ENCODE assay signal across 9 cellular contexts in the genomic region with DNA sequence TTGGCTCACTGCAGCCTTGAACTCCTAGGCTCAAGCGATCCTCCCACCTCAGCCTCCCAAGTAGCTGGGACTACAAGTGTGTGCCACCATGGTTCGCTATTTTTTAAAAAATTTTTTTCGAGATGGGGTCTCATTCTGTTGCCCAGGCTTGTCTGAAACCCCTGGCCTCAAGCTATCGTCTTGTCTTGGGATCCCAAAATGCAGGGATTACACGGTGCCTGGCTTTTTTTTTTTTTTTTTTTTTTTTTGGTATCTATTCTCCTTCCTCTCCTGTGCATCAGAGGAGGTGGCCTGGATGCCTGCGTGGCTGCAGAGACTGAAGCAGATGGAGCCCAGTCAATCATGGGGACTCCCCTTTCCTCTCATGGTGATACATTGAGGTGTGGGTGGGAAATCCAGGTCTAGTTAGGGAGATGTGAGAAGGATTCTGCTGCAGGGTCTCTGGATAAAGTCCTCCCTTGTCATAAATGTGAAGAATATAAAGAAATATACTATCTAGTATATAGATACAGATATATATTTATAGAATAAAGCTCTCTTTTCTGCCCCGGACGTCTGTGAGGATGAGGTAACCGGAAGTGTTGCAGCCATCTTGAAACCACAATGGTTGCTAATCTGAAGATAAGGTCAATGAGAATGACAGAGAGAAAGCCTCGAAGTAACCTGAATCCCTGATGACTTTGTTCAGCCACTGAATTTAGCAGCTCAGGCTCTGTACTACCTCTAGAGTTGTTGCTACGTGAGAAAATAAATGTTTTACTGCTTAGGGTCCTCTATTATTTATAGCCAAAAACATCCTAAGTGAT. TPM values are rescaled to one million over a fixed set of nuclear protein-coding genes. Genes with fewer than 3 reads are reported as not detected.
DNase-seq lines count a peak whose midpoint lies in the region; ATAC-seq and TF ChIP-seq lines count a peak whose summit lies in the region.
"Had no signal": no experiment of that assay in that cellular context is flagged by ENCODE, and none has a peak within 500 bp of the region (broad histone marks: within the 10 kb centered on the region; RNA-seq: fewer than 3 reads in every experiment).

No MANE protein-coding gene starts in this region.

- H3K27me3 Mint-ChIP-seq in naive thymus-derived CD8-positive, alpha-beta T cell: peaks cover 0 to 2% (median 0%) of the 10 kb centered on the region in 5 donors

- H3K4me3 Mint-ChIP-seq in naive thymus-derived CD8-positive, alpha-beta T cell: no peak overlapping the region

- peak; percentile 39 for DNase-seq in T-helper 22 cell (ENCODE audit: low read depth)
- DNase-seq in naive thymus-derived CD8-positive, alpha-beta T cell: peak in 3 of 10 donors; percentile 4 to 20 (median 9)
- DNase-seq in cerebellar cortex (ENCODE audit: low spot score): no peak
- DNase-seq in left ventricle myocardium inferior: no peak
- DNase-seq in NCI-H774 (lab: John Stamatoyannopoulos, UW): no peak
- DNase-seq in head of caudate nucleus: no peak

- H3K4me3 ChIP-seq in left ventricle myocardium inferior: no peak overlapping the region

- peaks cover 10 to 14% (median 11%) of the 10 kb centered on the region in 4 donors for H3K4me1 Mint-ChIP-seq in naive thymus-derived CD8-positive, alpha-beta T cell

- POLR2A ChIA-PET in naive thymus-derived CD8-positive, alpha-beta T cell (lab: Charles Lee): no interaction called here

- H3K27ac Mint-ChIP-seq in naive thymus-derived CD8-positive, alpha-beta T cell: peak overlapping the region in 2 of 10 donors; percentile 26 to 39

- H3K27me3 ChIP-seq in left ventricle myocardium inferior (ENCODE audit: low read depth): peaks cover 13% of the 10 kb centered on the region

- H3K36me3 Mint-ChIP-seq in naive thymus-derived CD8-positive, alpha-beta T cell: no peaks in the 10 kb centered on the region

- intact Hi-C loops in left ventricle myocardium inferior (cut with micrococcal nuclease): no loop called here
- intact Hi-C loops in head of caudate nucleus (cut with DNase I): no loop called here

- no peaks in the 10 kb centered on the region for H3K9me3 ChIP-seq in left ventricle myocardium inferior (replicated peaks)

- peak; percentile 61 for ATAC-seq in GM18502 (IDR thresholded peaks at IDR 0.05; ENCODE audit: poor library complexity, unreplicated experiment)
- ATAC-seq in HG03139 (IDR thresholded peaks at IDR 0.05; ENCODE audit: unreplicated experiment): peak; percentile 41
- ATAC-seq in naive thymus-derived CD8-positive, alpha-beta T cell: peak; percentile 72 to 75
- ATAC-seq: Panc1 had no signal

- TF ChIP-seq CTCF in left ventricle myocardium inferior (IDR thresholded peaks at IDR 0.05; ENCODE audit: borderline replicate concordance): no peak

- no peaks in the 10 kb centered on the region for H3K4me1 ChIP-seq in left ventricle myocardium inferior

- H3K36me3 ChIP-seq in left ventricle myocardium inferior: no peaks in the 10 kb centered on the region

- no peak overlapping the region for H3K27ac ChIP-seq in left ventricle myocardium inferior (replicated peaks)

- no peaks in the 10 kb centered on the region for H3K9me3 Mint-ChIP-seq in naive thymus-derived CD8-positive, alpha-beta T cell

RNA-seq across cellular contexts. Expression of a gene that starts 19.5 kb away (rescaled TPM):
- not detected for total RNA-seq in naive thymus-derived CD8-positive, alpha-beta T cell
- not detected for polyA plus RNA-seq in naive thymus-derived CD8-positive, alpha-beta T cell
- total RNA-seq in left ventricle myocardium inferior: not detected

RNA-seq across cellular contexts. Expression of a gene that starts 30.0 kb away (rescaled TPM):
- not detected for total RNA-seq in naive thymus-derived CD8-positive, alpha-beta T cell
- not detected for polyA plus RNA-seq in naive thymus-derived CD8-positive, alpha-beta T cell
- not detected for total RNA-seq in left ventricle myocardium inferior

RNA-seq across cellular contexts. Expression of a gene that starts 38.9 kb away (rescaled TPM):
- total RNA-seq in naive thymus-derived CD8-positive, alpha-beta T cell: 10 to 100 TPM; 10.2 to 12.7 TPM
- 10 to 100 TPM in 1 of 3 donors, 1 to 10 TPM in 2; 4.8 to 38.1 (median 8.3) TPM for polyA plus RNA-seq in naive thymus-derived CD8-positive, alpha-beta T cell
- 368 TPM for total RNA-seq in left ventricle myocardium inferior

Comparison
In these comparisons a context has a peak if more than half of its experiments do, and no peak if none do; other contexts are left out.
1. RNA of a gene that starts 38.9 kb away (total RNA-seq): 368 TPM in left ventricle myocardium inferior (single experiment); 10.2 to 12.7 TPM in naive thymus-derived CD8-positive, alpha-beta T cell; every median in the first group is over 10 times any median in the second.
2. Peak in every context shown above with its lines, with median percentiles within 50 percentile points of each other: ATAC-seq.